9 cellular contexts compared by ENCODE assay signal in the genomic region with DNA sequence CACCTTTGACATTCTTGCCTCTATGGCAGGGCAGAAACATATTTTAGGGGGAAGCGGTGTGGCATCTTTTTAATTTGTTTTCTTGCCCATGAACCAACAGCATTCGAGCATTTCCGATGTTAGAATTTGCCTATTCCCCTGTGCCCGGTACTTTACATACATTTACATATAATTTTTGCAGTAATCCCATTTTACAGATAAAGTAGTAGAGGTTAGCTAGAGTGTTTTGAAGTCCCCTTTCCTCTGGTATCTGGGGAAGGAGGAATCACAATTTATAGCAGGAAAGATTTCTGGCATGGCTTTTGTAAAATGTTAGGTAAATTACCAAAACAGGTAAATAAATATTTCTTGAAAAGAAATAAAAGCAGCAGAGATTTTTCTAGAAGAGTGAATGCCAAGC. TPM values are rescaled to one million over a fixed set of nuclear protein-coding genes. Genes with fewer than 3 reads are reported as not detected.
DNase-seq lines count a peak whose midpoint lies in the region; ATAC-seq, FAIRE-seq and TF ChIP-seq lines count a peak whose summit lies in the region.
"Had no signal": no experiment of that assay in that cellular context is flagged by ENCODE, and none has a peak within 500 bp of the region (broad histone marks: within the 10 kb centered on the region; RNA-seq: fewer than 3 reads in every experiment).

No MANE protein-coding gene starts in this region.

- peak overlapping the region; percentile 98 for H3K4me3 Mint-ChIP-seq in activated CD4-positive, alpha-beta T cell treated with anti-CD3 and anti-CD28 coated beads, Interleukin-2, amount 10 ng/mL, durations not matched to agents 24 days and 14 days
- H3K4me3 Mint-ChIP-seq in activated T-helper 1 cell treated with anti-CD3 and anti-CD28 coated beads, Interleukin-12 subunit alpha, Interleukin-12 subunit beta, Interleukin-2, Interleukin-4 antibody, amounts not matched to agents 30 ng/mL and 10 ng/mL and 1 ng/mL, durations not matched to agents 14 hours and 24 hours and 36 hours, result peak overlapping the region; percentile 97

- H3K4me3 ChIP-seq in HepG2 (replicated peaks in 1 of 3; ENCODE audit: insufficient read depth in 1 of 3, low read depth in 2 of 3, low read length in 3 of 3) (peak overlapping the region; percentile 83 to 93 (median 83)), thymus (ENCODE audit: low read length) (peak overlapping the region; percentile 93)

- CTCF ChIA-PET in HepG2 (lab: Yijun Ruan, JAX; ENCODE audit: low intra/inter-chr PET ratio, low total read pairs), result no interaction called here

- DNase-seq in activated CD4-positive, alpha-beta T cell treated with anti-CD3 and anti-CD28 coated beads, Interleukin-2, amount 10 ng/mL, durations not matched to agents 24 days and 14 days, result no peak
- DNase-seq in activated CD4-positive, alpha-beta T cell treated with anti-CD3 and anti-CD28 coated beads for 48 hours, result no peak
- DNase-seq in activated T-helper 1 cell treated with anti-CD3 and anti-CD28 coated beads, Interleukin-12 subunit alpha, Interleukin-12 subunit beta, Interleukin-2, Interleukin-4 antibody, amounts not matched to agents 30 ng/mL and 10 ng/mL and 1 ng/mL, durations not matched to agents 14 hours and 24 hours and 36 hours (ENCODE audit: low spot score), result no peak
- DNase-seq in HepG2 (ENCODE audit: low spot score), result no peak
- no peak for DNase-seq in NCI-H2029 (lab: John Stamatoyannopoulos, UW)
- no peak for DNase-seq in NCI-H2196 (lab: John Stamatoyannopoulos, UW; ENCODE audit: unreplicated experiment)
- no peak for DNase-seq in NCI-H1417 (lab: John Stamatoyannopoulos, UW)

- H3K27ac Mint-ChIP-seq in activated CD4-positive, alpha-beta T cell treated with anti-CD3 and anti-CD28 coated beads, Interleukin-2, amount 10 ng/mL, durations not matched to agents 24 days and 14 days, result peak overlapping the region; percentile 99
- H3K27ac Mint-ChIP-seq in activated T-helper 1 cell treated with anti-CD3 and anti-CD28 coated beads, Interleukin-12 subunit alpha, Interleukin-12 subunit beta, Interleukin-2, Interleukin-4 antibody, amounts not matched to agents 30 ng/mL and 10 ng/mL and 1 ng/mL, durations not matched to agents 14 hours and 24 hours and 36 hours, result peak overlapping the region; percentile 96

- peak overlapping the region; percentile 84 for H3K9ac ChIP-seq in HepG2 (ENCODE audit: insufficient read depth, low read depth, low read length)

- H3K4me2 ChIP-seq in HepG2 (ENCODE audit: low read depth, low read length), result peak overlapping the region; percentile 81

- intact Hi-C loops in activated CD4-positive, alpha-beta T cell treated with anti-CD3 and anti-CD28 coated beads, Interleukin-2, amount 10 ng/mL, durations not matched to agents 24 days and 14 days (cut with micrococcal nuclease), result no loop called here
- intact Hi-C loops in activated T-helper 1 cell treated with anti-CD3 and anti-CD28 coated beads, Interleukin-12 subunit alpha, Interleukin-12 subunit beta, Interleukin-2, Interleukin-4 antibody, amounts not matched to agents 30 ng/mL and 10 ng/mL and 1 ng/mL, durations not matched to agents 14 hours and 24 hours and 36 hours (cut with micrococcal nuclease), result loop anchor here (1.0 to 10.0 kb wide), 3 partner anchors 249 to 1184 kb away; a partner anchor contains a TSS
- intact Hi-C loops in HepG2 (cut with micrococcal nuclease; ENCODE audit: unreplicated experiment), result no loop called here

- no peaks in the 10 kb centered on the region for H3K27me3 Mint-ChIP-seq in activated CD4-positive, alpha-beta T cell treated with anti-CD3 and anti-CD28 coated beads, Interleukin-2, amount 10 ng/mL, durations not matched to agents 24 days and 14 days
- no peaks in the 10 kb centered on the region for H3K27me3 Mint-ChIP-seq in activated T-helper 1 cell treated with anti-CD3 and anti-CD28 coated beads, Interleukin-12 subunit alpha, Interleukin-12 subunit beta, Interleukin-2, Interleukin-4 antibody, amounts not matched to agents 30 ng/mL and 10 ng/mL and 1 ng/mL, durations not matched to agents 14 hours and 24 hours and 36 hours (ENCODE audit: insufficient read depth)

- no peak for TF ChIP-seq POLR2A in HepG2 (IDR thresholded peaks at IDR 0.05; ENCODE audit: insufficient read depth in 1 of 2, low read depth in 2 of 2, low read length in 2 of 2)

- H3K4me1 ChIP-seq in HepG2 (ENCODE audit: insufficient read depth, low read length), result peaks cover 38% of the 10 kb centered on the region
- H3K4me1 ChIP-seq in thymus (ENCODE audit: control insufficient read depth, insufficient read depth, low read length), result peaks cover 7% of the 10 kb centered on the region

- peaks cover 16% of the 10 kb centered on the region for H3K79me2 ChIP-seq in HepG2 (ENCODE audit: insufficient read depth, low read length)

- H3K36me3 ChIP-seq in HepG2 (replicated peaks in 1 of 2; ENCODE audit: control insufficient read depth in 1 of 2, insufficient read depth in 2 of 2, low read length in 2 of 2), result no peaks in the 10 kb centered on the region
- peaks cover 5% of the 10 kb centered on the region for H3K36me3 ChIP-seq in thymus (ENCODE audit: control insufficient read depth, insufficient read depth)

- no peak for ATAC-seq in HepG2

- in situ Hi-C loops in HepG2 (cut with HindIII; ENCODE audit: extremely low pct_ligation_motif_present, low pct_unique_long_range_greater_than_20kb), result no loop called here

- no peaks in the 10 kb centered on the region for H3K9me3 Mint-ChIP-seq in activated CD4-positive, alpha-beta T cell treated with anti-CD3 and anti-CD28 coated beads, Interleukin-2, amount 10 ng/mL, durations not matched to agents 24 days and 14 days
- no peaks in the 10 kb centered on the region for H3K9me3 Mint-ChIP-seq in activated T-helper 1 cell treated with anti-CD3 and anti-CD28 coated beads, Interleukin-12 subunit alpha, Interleukin-12 subunit beta, Interleukin-2, Interleukin-4 antibody, amounts not matched to agents 30 ng/mL and 10 ng/mL and 1 ng/mL, durations not matched to agents 14 hours and 24 hours and 36 hours

- no peak for FAIRE-seq in HepG2 (lab: Jason Lieb, UNC)
- FAIRE-seq: small intestine had no signal

- H2AFZ ChIP-seq in HepG2 (ENCODE audit: low read length), result no peak overlapping the region

- H3K4me1 Mint-ChIP-seq in activated CD4-positive, alpha-beta T cell treated with anti-CD3 and anti-CD28 coated beads, Interleukin-2, amount 10 ng/mL, durations not matched to agents 24 days and 14 days, result peaks cover 44% of the 10 kb centered on the region
- H3K4me1 Mint-ChIP-seq in activated T-helper 1 cell treated with anti-CD3 and anti-CD28 coated beads, Interleukin-12 subunit alpha, Interleukin-12 subunit beta, Interleukin-2, Interleukin-4 antibody, amounts not matched to agents 30 ng/mL and 10 ng/mL and 1 ng/mL, durations not matched to agents 14 hours and 24 hours and 36 hours (ENCODE audit: low read depth), result peaks cover 49% of the 10 kb centered on the region

- no peaks in the 10 kb centered on the region for H4K20me1 ChIP-seq in HepG2 (ENCODE audit: insufficient read depth, low read length)

- POLR2A ChIA-PET in HepG2 (lab: Yijun Ruan, JAX), result interaction anchor here (1.1 to 3.6 kb wide), 8 partner anchors 9 to 298 kb away, joined by 3 to 21 read pairs (median 6); a partner anchor contains a TSS

- 64% methylated on average over 4 of the region's 4 CpGs for WGBS in HepG2 (ENCODE audit: low lambda C conversion rate)
- WGBS in thymus, result 83% methylated on average over 4 of the region's 4 CpGs

- peaks cover 15% of the 10 kb centered on the region for H3K36me3 Mint-ChIP-seq in activated CD4-positive, alpha-beta T cell treated with anti-CD3 and anti-CD28 coated beads, Interleukin-2, amount 10 ng/mL, durations not matched to agents 24 days and 14 days (ENCODE audit: low read depth)
- H3K36me3 Mint-ChIP-seq in activated T-helper 1 cell treated with anti-CD3 and anti-CD28 coated beads, Interleukin-12 subunit alpha, Interleukin-12 subunit beta, Interleukin-2, Interleukin-4 antibody, amounts not matched to agents 30 ng/mL and 10 ng/mL and 1 ng/mL, durations not matched to agents 14 hours and 24 hours and 36 hours (ENCODE audit: low read depth), result peaks cover 12% of the 10 kb centered on the region

- H3K27me3 ChIP-seq in HepG2 (ENCODE audit: control insufficient read depth in 1 of 2, insufficient read depth in 2 of 2, low read length in 2 of 2) (no peaks in the 10 kb centered on the region), thymus (ENCODE audit: control insufficient read depth, insufficient read depth) (no peaks in the 10 kb centered on the region)

- BruUV-seq in HepG2 (replicated peaks; lab: Mats Ljungman, UMichigan), result no TSS peak

- TF ChIP-seq RAD21 in HepG2 (CRISPR knock-in tag; IDR thresholded peaks at IDR 0.05), result no peak

- no peak for TF ChIP-seq CTCF in HepG2 (CRISPR knock-in tag; IDR thresholded peaks at IDR 0.05)

- TF ChIP-seq EP300 in HepG2 (IDR thresholded peaks at IDR 0.05; ENCODE audit: low read depth in 2 of 2, low read length in 2 of 2) (no peak), HepG2 (CRISPR knock-in tag; IDR thresholded peaks at IDR 0.05; ENCODE audit: borderline replicate concordance) (no peak)

- H3K27ac ChIP-seq in HepG2 (ENCODE audit: extremely low read length, insufficient read depth, low read length), result no peak overlapping the region
- H3K27ac ChIP-seq in thymus (ENCODE audit: low read depth), result no peak overlapping the region

- H3K9me3 ChIP-seq in HepG2 (ENCODE audit: low read length), result no peaks in the 10 kb centered on the region
- H3K9me3 ChIP-seq in thymus (ENCODE audit: control insufficient read depth), result peaks cover 1% of the 10 kb centered on the region

RNA-seq across cellular contexts. Expression of a gene that starts 1.6 kb away (rescaled TPM):
- total RNA-seq in activated CD4-positive, alpha-beta T cell treated with anti-CD3 and anti-CD28 coated beads, Interleukin-2, amount 10 ng/mL, durations not matched to agents 24 days and 14 days, result 34.0 and 37.0 TPM in 2 replicates
- total RNA-seq in activated T-helper 1 cell treated with anti-CD3 and anti-CD28 coated beads, Interleukin-12 subunit alpha, Interleukin-12 subunit beta, Interleukin-2, Interleukin-4 antibody, amounts not matched to agents 30 ng/mL and 10 ng/mL and 1 ng/mL, durations not matched to agents 14 hours and 24 hours and 36 hours, result 34.5 and 39.6 TPM in 2 replicates
- 3.9 and 8.2 TPM in 2 replicates for total RNA-seq in HepG2 (2016; rRNA removed; fragmentation: Illumina TruSeq; extraction: Trizol)
- total RNA-seq in HepG2 (2016; cell fraction: cytosol; rRNA removed; fragmentation: Illumina TruSeq; extraction: Trizol; ENCODE audit: low read depth), result 3.0 and 3.6 TPM in 2 replicates
- total RNA-seq in HepG2 (2016; cell fraction: insoluble cytoplasmic fraction; rRNA removed; fragmentation: Illumina TruSeq; extraction: Trizol), result 7.3 and 9.1 TPM in 2 replicates
- 3.7 and 4.9 TPM in 2 replicates for total RNA-seq in HepG2 (2016; cell fraction: membrane; rRNA removed; fragmentation: Illumina TruSeq; extraction: Trizol)
- total RNA-seq in HepG2 (2016; cell fraction: nucleus; rRNA removed; fragmentation: Illumina TruSeq; extraction: Trizol), result 4.0 and 6.6 TPM in 2 replicates
- polyA plus RNA-seq in HepG2 (2011; rRNA removed) (3.3 and 4.7 TPM in 2 replicates), thymus (7.0 TPM)
- polyA plus RNA-seq in HepG2 (2011; cell fraction: cytosol; rRNA removed), result 3.9 and 5.2 TPM in 2 replicates
- 6.4 and 8.1 TPM in 2 replicates for polyA plus RNA-seq in HepG2 (2011; cell fraction: nucleus; rRNA removed)
- 3.6 and 5.8 TPM in 2 replicates for polyA plus RNA-seq in HepG2 (2012)
- 3.0 and 4.3 TPM in 2 replicates for polyA plus RNA-seq in HepG2 (2016; cell fraction: cytosol; fragmentation: Illumina TruSeq; extraction: Trizol; ENCODE audit: low read depth)
- 8.0 and 9.3 TPM in 2 replicates for polyA plus RNA-seq in HepG2 (2016; cell fraction: insoluble cytoplasmic fraction; fragmentation: Illumina TruSeq; extraction: Trizol; ENCODE audit: low read depth)
- polyA plus RNA-seq in HepG2 (2016; cell fraction: membrane; fragmentation: Illumina TruSeq; extraction: Trizol; ENCODE audit: low read depth), result 5.1 and 6.0 TPM in 2 replicates
- 3.9 and 7.7 TPM in 2 replicates for polyA plus RNA-seq in HepG2 (2016; cell fraction: nucleus; fragmentation: Illumina TruSeq; extraction: Trizol; ENCODE audit: insufficient read depth, low read depth)
- 5.6 and 7.5 TPM in 2 replicates for polyA minus RNA-seq in HepG2 (2011; rRNA and poly(A)+ RNA removed; ENCODE audit: low replicate concordance)
- polyA minus RNA-seq in HepG2 (2011; cell fraction: cytosol; rRNA and poly(A)+ RNA removed), result 3.8 and 3.9 TPM in 2 replicates
- 12.2 and 13.7 TPM in 2 replicates for polyA minus RNA-seq in HepG2 (2011; cell fraction: nucleus; rRNA and poly(A)+ RNA removed)

RNA-seq across cellular contexts. Expression of a gene that starts 8.5 kb away (rescaled TPM):
- total RNA-seq in activated CD4-positive, alpha-beta T cell treated with anti-CD3 and anti-CD28 coated beads, Interleukin-2, amount 10 ng/mL, durations not matched to agents 24 days and 14 days, result 0.88 and 1.1 TPM in 2 replicates
- total RNA-seq in activated T-helper 1 cell treated with anti-CD3 and anti-CD28 coated beads, Interleukin-12 subunit alpha, Interleukin-12 subunit beta, Interleukin-2, Interleukin-4 antibody, amounts not matched to agents 30 ng/mL and 10 ng/mL and 1 ng/mL, durations not matched to agents 14 hours and 24 hours and 36 hours, result 0.83 and 1.4 TPM in 2 replicates
- total RNA-seq in HepG2 (2016; rRNA removed; fragmentation: Illumina TruSeq; extraction: Trizol), result 4.2 and 4.4 TPM in 2 replicates
- total RNA-seq in HepG2 (2016; cell fraction: cytosol; rRNA removed; fragmentation: Illumina TruSeq; extraction: Trizol; ENCODE audit: low read depth), result 0.91 and 1.4 TPM in 2 replicates
- 3.6 and 4.5 TPM in 2 replicates for total RNA-seq in HepG2 (2016; cell fraction: insoluble cytoplasmic fraction; rRNA removed; fragmentation: Illumina TruSeq; extraction: Trizol)
- total RNA-seq in HepG2 (2016; cell fraction: membrane; rRNA removed; fragmentation: Illumina TruSeq; extraction: Trizol), result 4.4 and 4.9 TPM in 2 replicates
- total RNA-seq in HepG2 (2016; cell fraction: nucleus; rRNA removed; fragmentation: Illumina TruSeq; extraction: Trizol), result 3.2 TPM in 2 replicates
- polyA plus RNA-seq in HepG2 (2011; rRNA removed), result 1.9 TPM in 2 replicates
- polyA plus RNA-seq in HepG2 (2011; cell fraction: cytosol; rRNA removed), result 1.7 and 1.8 TPM in 2 replicates
- polyA plus RNA-seq in HepG2 (2011; cell fraction: nucleus; rRNA removed), result 0.40 and 0.69 TPM in 2 replicates
- 7.8 and 9.6 TPM in 2 replicates for polyA plus RNA-seq in HepG2 (2012)
- 3.7 and 5.4 TPM in 2 replicates for polyA plus RNA-seq in HepG2 (2016; cell fraction: cytosol; fragmentation: Illumina TruSeq; extraction: Trizol; ENCODE audit: low read depth)
- polyA plus RNA-seq in HepG2 (2016; cell fraction: insoluble cytoplasmic fraction; fragmentation: Illumina TruSeq; extraction: Trizol; ENCODE audit: low read depth), result 6.7 and 7.4 TPM in 2 replicates
- 8.2 and 9.1 TPM in 2 replicates for polyA plus RNA-seq in HepG2 (2016; cell fraction: membrane; fragmentation: Illumina TruSeq; extraction: Trizol; ENCODE audit: low read depth)
- 9.8 and 10.0 TPM in 2 replicates for polyA plus RNA-seq in HepG2 (2016; cell fraction: nucleus; fragmentation: Illumina TruSeq; extraction: Trizol; ENCODE audit: insufficient read depth, low read depth)
- 0.76 and 1.3 TPM in 2 replicates for polyA minus RNA-seq in HepG2 (2011; rRNA and poly(A)+ RNA removed; ENCODE audit: low replicate concordance)
- polyA minus RNA-seq in HepG2 (2011; cell fraction: cytosol; rRNA and poly(A)+ RNA removed), result 1.5 and 2.0 TPM in 2 replicates
- polyA minus RNA-seq in HepG2 (2011; cell fraction: nucleus; rRNA and poly(A)+ RNA removed), result 0.26 and 0.62 TPM in 2 replicates
- 4.6 TPM for polyA plus RNA-seq in thymus
